Comparison of ENCODE assay signal across 1 cellular context in the genomic region with DNA sequence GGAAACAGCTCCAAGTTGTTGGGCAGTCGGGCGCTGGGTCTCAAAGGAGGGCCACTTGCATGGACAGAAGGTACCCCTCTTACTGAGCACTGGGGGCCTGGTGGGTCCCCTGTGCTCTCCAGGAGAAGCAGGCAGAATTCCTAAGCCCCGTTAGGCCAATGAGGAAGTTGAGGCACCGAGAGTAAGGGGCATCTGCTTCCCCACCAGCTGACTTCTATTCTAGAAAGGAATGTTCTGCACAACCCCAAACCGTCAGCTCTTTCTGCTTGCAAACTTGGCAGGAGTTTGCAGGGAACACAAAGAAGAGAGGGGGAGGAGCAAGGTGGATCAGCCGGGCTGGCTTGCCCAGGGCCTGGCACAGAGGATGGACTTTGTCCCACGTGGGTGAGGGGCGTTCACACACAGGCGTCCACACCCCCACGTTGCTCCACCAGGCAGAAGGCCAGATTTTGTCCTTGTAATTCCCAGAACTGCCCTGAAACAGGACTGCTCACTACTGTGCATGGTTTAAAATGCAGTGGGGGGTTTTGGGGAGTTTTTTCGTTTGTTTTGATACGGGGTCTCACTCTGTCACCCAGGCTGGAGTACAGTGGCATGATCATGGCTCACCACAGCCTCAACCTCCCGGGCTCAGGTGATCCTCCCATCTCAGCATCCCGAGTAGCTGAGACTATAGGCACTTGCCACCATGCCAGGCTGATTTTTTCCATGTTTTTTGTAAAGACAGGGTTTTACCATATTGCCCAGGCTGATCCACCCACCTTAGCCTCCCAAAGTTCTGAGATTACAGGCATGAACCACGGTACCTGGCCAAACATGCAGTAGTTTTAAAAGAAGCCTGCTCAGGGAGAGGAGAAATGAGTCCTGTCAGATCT.
TF ChIP-seq lines count a peak whose summit lies in the region.

No MANE protein-coding gene starts in this region.

TF ChIP-seq in HepG2, 621 proteins besides CTCF, POLR2A, EP300 and RAD21 (continued from another document and continues in another):
- TF ChIP-seq ZBTB40 (IDR thresholded peaks at IDR 0.05) (no peak), ZBTB40 (CRISPR knock-in tag; IDR thresholded peaks at IDR 0.05) (peak; percentile 83), ZNF124 (CRISPR knock-in tag; IDR thresholded peaks at IDR 0.05) (no peak; the same call in 1 of the 2 replicates), FOXA3 (CRISPR knock-in tag; IDR thresholded peaks at IDR 0.05) (peak; percentile 90), ZBTB7B (CRISPR knock-in tag; IDR thresholded peaks at IDR 0.05) (peak; percentile 97), ZNF761 (CRISPR knock-in tag; conservative IDR thresholded peaks at IDR 0.05) (no peak; the same call in 1 of the 2 replicates), GRHL1 (CRISPR knock-in tag; conservative IDR thresholded peaks at IDR 0.05) (no peak), TAF15 (IDR thresholded peaks at IDR 0.05; ENCODE audit: low read depth, low read length, poor library complexity, severe bottlenecking) (no peak), ZNF253 (CRISPR knock-in tag; IDR thresholded peaks at IDR 0.05; ENCODE audit: borderline replicate concordance) (no peak), ZNF460 (CRISPR knock-in tag; IDR thresholded peaks at IDR 0.05; ENCODE audit: borderline replicate concordance) (peak; percentile 28; the same call in 1 of the 2 replicates), FOXA1 (IDR thresholded peaks at IDR 0.05) (no peak), FOXA1 (CRISPR knock-in tag; IDR thresholded peaks at IDR 0.05) (peak; percentile 82), HES4 (CRISPR knock-in tag; IDR thresholded peaks at IDR 0.05; ENCODE audit: borderline replicate concordance) (no peak), TRIM24 (CRISPR knock-in tag; IDR thresholded peaks at IDR 0.05) (no peak), ZNF737 (CRISPR knock-in tag; IDR thresholded peaks at IDR 0.05; ENCODE audit: borderline replicate concordance) (no peak), RELA (CRISPR knock-in tag; IDR thresholded peaks at IDR 0.05) (no peak), ZNF20 (CRISPR knock-in tag; IDR thresholded peaks at IDR 0.05) (no peak), TSC22D2 (CRISPR knock-in tag; IDR thresholded peaks at IDR 0.05; ENCODE audit: borderline replicate concordance) (peak; percentile 77; the same call in 1 of the 2 replicates), ZNF83 (CRISPR knock-in tag; IDR thresholded peaks at IDR 0.05; ENCODE audit: borderline replicate concordance) (no peak), PPARG (CRISPR knock-in tag; conservative IDR thresholded peaks at IDR 0.05) (peak; percentile 86), HNRNPUL1 (IDR thresholded peaks at IDR 0.05; ENCODE audit: low read depth, low read length) (no peak), SRSF1 (optimal IDR thresholded peaks at IDR 0.05; ENCODE audit: low read depth, low read length) (peak; percentile 19), ZNF10 (CRISPR knock-in tag; IDR thresholded peaks at IDR 0.05; ENCODE audit: borderline replicate concordance, low read depth) (no peak), THYN1 (CRISPR knock-in tag; IDR thresholded peaks at IDR 0.05; ENCODE audit: borderline replicate concordance, low read depth) (no peak), MAX (IDR thresholded peaks at IDR 0.05) (peak; percentile 87), RFX5 (IDR thresholded peaks at IDR 0.05; ENCODE audit: low read depth, low read length) (no peak), ZZZ3 (CRISPR knock-in tag; IDR thresholded peaks at IDR 0.05; ENCODE audit: borderline replicate concordance) (0 out of 2 replicates have a peak, but pooled peaks have one; percentile 46), POLR2G (IDR thresholded peaks at IDR 0.05; ENCODE audit: low read depth, low read length) (peak; percentile 72), MXD1 (CRISPR knock-in tag; IDR thresholded peaks at IDR 0.05) (no peak), GPN1 (CRISPR knock-in tag; IDR thresholded peaks at IDR 0.05; ENCODE audit: borderline replicate concordance) (no peak), TOPORS (CRISPR knock-in tag; IDR thresholded peaks at IDR 0.05) (no peak), ATF4 (CRISPR knock-in tag; IDR thresholded peaks at IDR 0.05) (0 out of 4 replicates have a peak, but pooled peaks have one; percentile 4 to 47), ZNF773 (CRISPR knock-in tag; IDR thresholded peaks at IDR 0.05; ENCODE audit: borderline replicate concordance) (peak; percentile 66; the same call in 1 of the 2 replicates), IKZF1 (IDR thresholded peaks at IDR 0.05) (no peak), KLF11 (CRISPR knock-in tag; IDR thresholded peaks at IDR 0.05) (0 out of 2 replicates have a peak, but pooled peaks have one; percentile 30), GABPA (IDR thresholded peaks at IDR 0.05; ENCODE audit: low read depth, low read length) (no peak), GABPA (CRISPR knock-in tag; IDR thresholded peaks at IDR 0.05; ENCODE audit: low read depth) (no peak), KDM2A (CRISPR knock-in tag; IDR thresholded peaks at IDR 0.05; ENCODE audit: borderline replicate concordance, low read depth) (peak; percentile 77), FOXJ3 (CRISPR knock-in tag; IDR thresholded peaks at IDR 0.05; ENCODE audit: borderline replicate concordance) (peak; percentile 67; the same call in 1 of the 2 replicates)
- TF ChIP-seq, protein P1, sequence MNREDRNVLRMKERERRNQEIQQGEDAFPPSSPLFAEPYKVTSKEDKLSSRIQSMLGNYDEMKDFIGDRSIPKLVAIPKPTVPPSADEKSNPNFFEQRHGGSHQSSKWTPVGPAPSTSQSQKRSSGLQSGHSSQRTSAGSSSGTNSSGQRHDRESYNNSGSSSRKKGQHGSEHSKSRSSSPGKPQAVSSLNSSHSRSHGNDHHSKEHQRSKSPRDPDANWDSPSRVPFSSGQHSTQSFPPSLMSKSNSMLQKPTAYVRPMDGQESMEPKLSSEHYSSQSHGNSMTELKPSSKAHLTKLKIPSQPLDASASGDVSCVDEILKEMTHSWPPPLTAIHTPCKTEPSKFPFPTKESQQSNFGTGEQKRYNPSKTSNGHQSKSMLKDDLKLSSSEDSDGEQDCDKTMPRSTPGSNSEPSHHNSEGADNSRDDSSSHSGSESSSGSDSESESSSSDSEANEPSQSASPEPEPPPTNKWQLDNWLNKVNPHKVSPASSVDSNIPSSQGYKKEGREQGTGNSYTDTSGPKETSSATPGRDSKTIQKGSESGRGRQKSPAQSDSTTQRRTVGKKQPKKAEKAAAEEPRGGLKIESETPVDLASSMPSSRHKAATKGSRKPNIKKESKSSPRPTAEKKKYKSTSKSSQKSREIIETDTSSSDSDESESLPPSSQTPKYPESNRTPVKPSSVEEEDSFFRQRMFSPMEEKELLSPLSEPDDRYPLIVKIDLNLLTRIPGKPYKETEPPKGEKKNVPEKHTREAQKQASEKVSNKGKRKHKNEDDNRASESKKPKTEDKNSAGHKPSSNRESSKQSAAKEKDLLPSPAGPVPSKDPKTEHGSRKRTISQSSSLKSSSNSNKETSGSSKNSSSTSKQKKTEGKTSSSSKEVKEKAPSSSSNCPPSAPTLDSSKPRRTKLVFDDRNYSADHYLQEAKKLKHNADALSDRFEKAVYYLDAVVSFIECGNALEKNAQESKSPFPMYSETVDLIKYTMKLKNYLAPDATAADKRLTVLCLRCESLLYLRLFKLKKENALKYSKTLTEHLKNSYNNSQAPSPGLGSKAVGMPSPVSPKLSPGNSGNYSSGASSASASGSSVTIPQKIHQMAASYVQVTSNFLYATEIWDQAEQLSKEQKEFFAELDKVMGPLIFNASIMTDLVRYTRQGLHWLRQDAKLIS (CRISPR knock-in tag; IDR thresholded peaks at IDR 0.05) = 0 out of 2 replicates have a peak, but pooled peaks have one; percentile 34
- TF ChIP-seq, protein P2, sequence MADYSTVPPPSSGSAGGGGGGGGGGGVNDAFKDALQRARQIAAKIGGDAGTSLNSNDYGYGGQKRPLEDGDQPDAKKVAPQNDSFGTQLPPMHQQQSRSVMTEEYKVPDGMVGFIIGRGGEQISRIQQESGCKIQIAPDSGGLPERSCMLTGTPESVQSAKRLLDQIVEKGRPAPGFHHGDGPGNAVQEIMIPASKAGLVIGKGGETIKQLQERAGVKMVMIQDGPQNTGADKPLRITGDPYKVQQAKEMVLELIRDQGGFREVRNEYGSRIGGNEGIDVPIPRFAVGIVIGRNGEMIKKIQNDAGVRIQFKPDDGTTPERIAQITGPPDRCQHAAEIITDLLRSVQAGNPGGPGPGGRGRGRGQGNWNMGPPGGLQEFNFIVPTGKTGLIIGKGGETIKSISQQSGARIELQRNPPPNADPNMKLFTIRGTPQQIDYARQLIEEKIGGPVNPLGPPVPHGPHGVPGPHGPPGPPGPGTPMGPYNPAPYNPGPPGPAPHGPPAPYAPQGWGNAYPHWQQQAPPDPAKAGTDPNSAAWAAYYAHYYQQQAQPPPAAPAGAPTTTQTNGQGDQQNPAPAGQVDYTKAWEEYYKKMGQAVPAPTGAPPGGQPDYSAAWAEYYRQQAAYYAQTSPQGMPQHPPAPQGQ (CRISPR knock-in tag; IDR thresholded peaks at IDR 0.05; ENCODE audit: borderline replicate concordance) = no peak
